8 cellular contexts compared by ENCODE assay signal in the genomic region with DNA sequence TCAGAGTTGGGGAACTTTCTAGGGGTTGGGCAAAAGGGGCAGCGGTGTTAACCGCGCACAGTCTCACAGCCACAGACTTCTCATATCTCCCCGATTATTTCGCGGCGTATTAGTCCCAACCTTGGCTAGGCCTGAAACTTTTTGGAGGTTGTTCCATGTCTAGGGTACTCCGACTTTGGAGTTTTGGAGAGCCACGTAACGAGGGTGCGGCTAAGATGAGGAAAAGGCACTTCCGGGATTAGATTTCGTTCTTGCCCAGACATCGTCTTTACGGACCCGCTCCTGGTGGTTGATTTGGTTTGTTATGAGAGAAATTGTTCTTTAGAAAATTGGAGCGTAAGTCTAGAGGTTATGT. TPM values are rescaled to one million over a fixed set of nuclear protein-coding genes. Genes with fewer than 3 reads are reported as not detected.
DNase-seq lines count a peak whose midpoint lies in the region; ATAC-seq and TF ChIP-seq lines count a peak whose summit lies in the region.

No MANE protein-coding gene starts in this region.

- no peaks in the 10 kb centered on the region for H3K9me3 Mint-ChIP-seq in activated T-cell treated with anti-CD3 and anti-CD28 coated beads, Interleukin-2, amount 50 U/mL, for 24 hours

- peak overlapping the region; percentile 36 for H3K27ac ChIP-seq in PC-3 (ENCODE audit: low read length)
- peak overlapping the region; percentile 73 for H3K27ac ChIP-seq in cingulate gyrus (ENCODE audit: low read depth, low read length)

- H4K20me1 ChIP-seq in PC-3 (ENCODE audit: low read length): peaks cover 63% of the 10 kb centered on the region

- POLR2A ChIA-PET in PC-3 (lab: Charles Lee; ENCODE audit: unreplicated experiment): interaction anchor here (1.0 kb wide), 1 partner anchor 13 kb away, joined by 4 read pairs; no protein-coding TSS in a partner anchor

- H3K36me3 ChIP-seq in PC-3 (ENCODE audit: low read depth, low read length): no peaks in the 10 kb centered on the region

- H3K36me3 Mint-ChIP-seq in activated T-cell treated with anti-CD3 and anti-CD28 coated beads, Interleukin-2, amount 50 U/mL, for 24 hours (ENCODE audit: low read depth): peaks cover 18% of the 10 kb centered on the region

- peak overlapping the region; percentile 98 for H3K4me3 Mint-ChIP-seq in activated T-cell treated with anti-CD3 and anti-CD28 coated beads, Interleukin-2, amount 50 U/mL, for 24 hours

- DNase-seq in activated T-cell treated with anti-CD3 and anti-CD28 coated beads, Interleukin-2, amount 50 U/mL, for 24 hours: no peak
- DNase-seq in activated T-cell treated with anti-CD3 and anti-CD28 coated beads for 4 hours (no peak), PC-3 (peak; percentile 25), ureter (ENCODE audit: low spot score) (no peak)

- H3K27me3 ChIP-seq in PC-3 (ENCODE audit: low read length): no peaks in the 10 kb centered on the region
- no peaks in the 10 kb centered on the region for H3K27me3 ChIP-seq in mononuclear cell (ENCODE audit: insufficient read depth, low read length)

- H3K4me1 ChIP-seq in PC-3 (ENCODE audit: insufficient read depth, low read length): peaks cover 22% of the 10 kb centered on the region
- peaks cover 43% of the 10 kb centered on the region for H3K4me1 ChIP-seq in mononuclear cell (ENCODE audit: insufficient read depth, low read length)

- H3K79me2 ChIP-seq in PC-3 (ENCODE audit: low read length): peaks cover 90% of the 10 kb centered on the region

- peak overlapping the region; percentile 86 for H3K9ac ChIP-seq in PC-3 (ENCODE audit: low read length)

- H3K4me2 ChIP-seq in PC-3 (ENCODE audit: low read length): peak overlapping the region; percentile 87

- H3K27ac Mint-ChIP-seq in activated T-cell treated with anti-CD3 and anti-CD28 coated beads, Interleukin-2, amount 50 U/mL, for 24 hours: peak overlapping the region; percentile 99

- no peak for TF ChIP-seq CTCF in PC-3 (conservative IDR thresholded peaks at IDR 0.05; ENCODE audit: low read depth, low read length)

- H3K9me2 ChIP-seq in PC-3 (replicated peaks; ENCODE audit: low read length): no peaks in the 10 kb centered on the region

- intact Hi-C loops in PC-3 (cut with micrococcal nuclease): no loop called here

- no peaks in the 10 kb centered on the region for H3K27me3 Mint-ChIP-seq in activated T-cell treated with anti-CD3 and anti-CD28 coated beads, Interleukin-2, amount 50 U/mL, for 24 hours

- H2AFZ ChIP-seq in PC-3 (ENCODE audit: low read length): peak overlapping the region; percentile 73

- H3K4me1 Mint-ChIP-seq in activated T-cell treated with anti-CD3 and anti-CD28 coated beads, Interleukin-2, amount 50 U/mL, for 24 hours (ENCODE audit: low read depth): peaks cover 67% of the 10 kb centered on the region

- CTCF ChIA-PET in PC-3 (lab: Charles Lee): interaction anchor here (1.0 to 1.2 kb wide), 3 partner anchors 8 to 122 kb away, joined by 3 to 7 read pairs (median 4); partner anchors contain the start of gene CCDC85C

- no peaks in the 10 kb centered on the region for H3F3A ChIP-seq in PC-3 (ENCODE audit: low read length, unreplicated experiment)

- ATAC-seq in PC-3 (no peak), HG02642 (IDR thresholded peaks at IDR 0.05; ENCODE audit: poor library complexity, unreplicated experiment) (no peak), HG03175 (IDR thresholded peaks at IDR 0.05; ENCODE audit: unreplicated experiment) (no peak)

- BruUV-seq in PC-3 (replicated peaks; lab: Mats Ljungman, UMichigan): TSS peak; percentile 56

- peak overlapping the region; percentile 78 for H3K4me3 ChIP-seq in PC-3 (ENCODE audit: low read length)
- H3K4me3 ChIP-seq in mononuclear cell (ENCODE audit: low read length): peak overlapping the region; percentile 97

- no peaks in the 10 kb centered on the region for H3K9me3 ChIP-seq in PC-3 (ENCODE audit: low read length)
- H3K9me3 ChIP-seq in mononuclear cell (ENCODE audit: low read depth, low read length): no peaks in the 10 kb centered on the region

RNA-seq across cellular contexts. Expression of gene CCNK, which starts 0.5 kb away (rescaled TPM):
- total RNA-seq in PC-3 (2014; rRNA removed) (26.2 and 51.8 TPM in 2 replicates), mononuclear cell (131 TPM), ureter (62.5 TPM)

RNA-seq across cellular contexts. Expression of gene SETD3, which starts 1.1 kb away (rescaled TPM):
- total RNA-seq in PC-3 (2014; rRNA removed) (46.8 and 51.7 TPM in 2 replicates), mononuclear cell (152 TPM), ureter (67.7 TPM)
